Comparison of ENCODE assay signal across 8 cellular contexts in the genomic region with DNA sequence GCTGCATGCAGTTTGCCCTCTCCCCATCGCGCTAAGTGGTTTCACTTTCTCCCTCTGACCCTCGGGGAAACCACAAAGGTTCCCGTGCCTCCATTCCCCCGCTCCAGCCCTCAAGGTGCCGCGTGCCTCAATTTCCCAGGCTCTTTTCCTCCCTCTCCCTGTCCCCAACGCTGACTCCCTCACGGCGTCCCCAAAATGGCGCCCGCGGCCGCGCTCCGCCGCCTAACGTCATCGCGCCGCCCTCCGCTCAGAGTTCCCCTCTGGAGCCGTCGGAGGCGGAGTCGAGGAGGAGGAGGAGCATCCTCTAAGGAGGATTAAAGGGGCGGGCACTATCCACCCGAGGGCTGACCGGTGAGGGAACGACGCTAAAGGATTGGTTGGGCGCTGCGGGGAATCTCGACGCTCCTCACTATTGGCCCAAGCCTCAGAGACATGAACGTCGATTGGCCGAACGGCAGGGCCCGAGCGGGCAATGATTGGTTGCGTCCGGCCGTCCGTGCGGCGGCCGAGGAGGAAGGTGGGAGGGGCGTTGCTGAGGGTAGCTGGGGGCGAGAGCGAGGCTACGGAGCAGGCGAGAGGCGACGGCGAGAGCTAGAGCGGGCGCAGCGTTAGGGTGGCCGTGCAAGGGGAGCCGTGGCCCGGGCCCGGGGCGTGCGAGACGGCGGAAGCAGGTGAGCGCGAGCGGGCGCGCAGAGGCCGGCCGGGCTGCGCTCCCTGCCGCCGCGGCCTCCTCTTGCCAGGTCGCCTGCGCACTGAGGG. TPM values are rescaled to one million over a fixed set of nuclear protein-coding genes. Genes with fewer than 3 reads are reported as not detected.
A peak's percentile ranks its signal among the peaks of the same experiment; 100 is the strongest.
DNase-seq lines count a peak whose midpoint lies in the region; ATAC-seq and TF ChIP-seq lines count a peak whose summit lies in the region.

A gene with protein sequence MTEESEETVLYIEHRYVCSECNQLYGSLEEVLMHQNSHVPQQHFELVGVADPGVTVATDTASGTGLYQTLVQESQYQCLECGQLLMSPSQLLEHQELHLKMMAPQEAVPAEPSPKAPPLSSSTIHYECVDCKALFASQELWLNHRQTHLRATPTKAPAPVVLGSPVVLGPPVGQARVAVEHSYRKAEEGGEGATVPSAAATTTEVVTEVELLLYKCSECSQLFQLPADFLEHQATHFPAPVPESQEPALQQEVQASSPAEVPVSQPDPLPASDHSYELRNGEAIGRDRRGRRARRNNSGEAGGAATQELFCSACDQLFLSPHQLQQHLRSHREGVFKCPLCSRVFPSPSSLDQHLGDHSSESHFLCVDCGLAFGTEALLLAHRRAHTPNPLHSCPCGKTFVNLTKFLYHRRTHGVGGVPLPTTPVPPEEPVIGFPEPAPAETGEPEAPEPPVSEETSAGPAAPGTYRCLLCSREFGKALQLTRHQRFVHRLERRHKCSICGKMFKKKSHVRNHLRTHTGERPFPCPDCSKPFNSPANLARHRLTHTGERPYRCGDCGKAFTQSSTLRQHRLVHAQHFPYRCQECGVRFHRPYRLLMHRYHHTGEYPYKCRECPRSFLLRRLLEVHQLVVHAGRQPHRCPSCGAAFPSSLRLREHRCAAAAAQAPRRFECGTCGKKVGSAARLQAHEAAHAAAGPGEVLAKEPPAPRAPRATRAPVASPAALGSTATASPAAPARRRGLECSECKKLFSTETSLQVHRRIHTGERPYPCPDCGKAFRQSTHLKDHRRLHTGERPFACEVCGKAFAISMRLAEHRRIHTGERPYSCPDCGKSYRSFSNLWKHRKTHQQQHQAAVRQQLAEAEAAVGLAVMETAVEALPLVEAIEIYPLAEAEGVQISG (plus strand): TSS at position 551 of the 759 bp plus-strand sequence. CDS start 2,441 bp downstream, outside the sequence.

- H3K4me3 ChIP-seq in KMS-11 (IDR thresholded peaks at IDR 0.05; ENCODE audit: insufficient read depth, low read depth, low read length) (peak within 1 kb of the TSS; percentile 77), Peyer's patch (peak within 1 kb of the TSS; percentile 89 to 100 (median 96)), esophagus (ENCODE audit: low read depth in 1 of 2, low read length in 2 of 2) (peak within 1 kb of the TSS; percentile 86 to 87), mucosa of stomach (ENCODE audit: low read length) (peak within 1 kb of the TSS; percentile 95)

- no peaks in the 10 kb centered on the region; the same call in 1 of the 2 replicates for H3K27me3 ChIP-seq in KMS-11 (ENCODE audit: insufficient read depth, low read depth)
- no peaks in the 10 kb centered on the region for H3K27me3 ChIP-seq in Peyer's patch
- no peaks in the 10 kb centered on the region for H3K27me3 ChIP-seq in esophagus (ENCODE audit: control insufficient read depth in 1 of 2, insufficient read depth in 2 of 2, low read length in 2 of 2)
- no peaks in the 10 kb centered on the region for H3K27me3 ChIP-seq in mucosa of stomach (ENCODE audit: control insufficient read depth, insufficient read depth, low read length)

- no peak for TF ChIP-seq CTCF in KMS-11 (conservative IDR thresholded peaks at IDR 0.05; ENCODE audit: low read depth, low read length)
- peak in 2 of 6 experiments; percentile 4 to 19 for TF ChIP-seq CTCF in Peyer's patch (IDR thresholded peaks at IDR 0.05)

- H3K9ac ChIP-seq in KMS-11 (peak within 1 kb of the TSS; percentile 95), mucosa of stomach (ENCODE audit: low read length) (peak within 1 kb of the TSS; percentile 99)

- peaks cover 21% of the 10 kb centered on the region for H3K4me1 ChIP-seq in KMS-11 (ENCODE audit: low read depth, poor library complexity, severe bottlenecking)
- H3K4me1 ChIP-seq in Peyer's patch, result peaks cover 0 to 15% (median 5%) of the 10 kb centered on the region in 4 donors
- H3K4me1 ChIP-seq in esophagus (ENCODE audit: control insufficient read depth in 2 of 2, insufficient read depth in 2 of 2, low read length in 1 of 2), result peaks cover 0 to 6% of the 10 kb centered on the region in 2 donors
- H3K4me1 ChIP-seq in mucosa of stomach (ENCODE audit: control insufficient read depth, insufficient read depth, low read length), result peaks cover 25% of the 10 kb centered on the region

- H2AFZ ChIP-seq in KMS-11 (ENCODE audit: low read depth), result peak within 1 kb of the TSS; percentile 48

- WGBS in esophagus, 2 donors, result 0 to 1% methylated on average over 78 to 80 of the region's 80 CpGs

- ATAC-seq in GM21737 (IDR thresholded peaks at IDR 0.05; ENCODE audit: unreplicated experiment), result peak; percentile 91

- H3K4me2 ChIP-seq in KMS-11, result peak within 1 kb of the TSS; percentile 96

- no peaks in the 10 kb centered on the region for H4K20me1 ChIP-seq in KMS-11 (ENCODE audit: insufficient read depth)

- H3K79me2 ChIP-seq in KMS-11 (ENCODE audit: insufficient read depth, low read depth), result peaks cover 26% of the 10 kb centered on the region

- no peaks in the 10 kb centered on the region for H3K9me3 ChIP-seq in Peyer's patch
- H3K9me3 ChIP-seq in esophagus (ENCODE audit: control insufficient read depth in 2 of 2, insufficient read depth in 1 of 2, low read depth in 1 of 2, low read length in 1 of 2), result no peaks in the 10 kb centered on the region
- H3K9me3 ChIP-seq in mucosa of stomach (ENCODE audit: control insufficient read depth, low read length), result no peaks in the 10 kb centered on the region

- H3K27ac ChIP-seq in KMS-11, result peak within 1 kb of the TSS; percentile 82
- H3K27ac ChIP-seq in Peyer's patch, result peak within 1 kb of the TSS; percentile 96 to 97 (median 96)
- H3K27ac ChIP-seq in esophagus (ENCODE audit: low read depth in 2 of 2, low read length in 1 of 2), result peak within 1 kb of the TSS; percentile 95 to 99

- H3K36me3 ChIP-seq in KMS-11 (ENCODE audit: insufficient read depth) (no peaks in the 10 kb centered on the region), Peyer's patch (peaks cover 0 to 24% (median 0%) of the 10 kb centered on the region in 3 donors), esophagus (ENCODE audit: control insufficient read depth in 2 of 2, insufficient read depth in 2 of 2, low read length in 1 of 2) (peaks cover 7 to 23% of the 10 kb centered on the region in 2 donors), mucosa of stomach (ENCODE audit: control insufficient read depth, insufficient read depth, low read length) (no peaks in the 10 kb centered on the region)

- peak; percentile 66 to 84 for TF ChIP-seq POLR2A in Peyer's patch (IDR thresholded peaks at IDR 0.05)

- DNase-seq in DMS53 treated with DMSO at 0.1 percent for 48 hours (lab: John Stamatoyannopoulos, UW; ENCODE audit: unreplicated experiment), result peak; percentile 98
- DNase-seq in Peyer's patch, result peak; percentile 98 to 99 (median 98)
- peak; percentile 98 to 99 for DNase-seq in activated T-cell treated with anti-CD3 and anti-CD28 coated beads, Interleukin-2, amount 50 U/mL, for 48 hours
- DNase-seq in stimulated activated CD8-positive, alpha-beta memory T cell treated with anti-CD3 and anti-CD28 coated beads, Interleukin-7, amount 100 ng/mL, for 1 hour (ENCODE audit: low read depth in 2 of 2), result peak; percentile 93 to 96

RNA-seq across cellular contexts. Expression of the gene that starts here (rescaled TPM):
- 10 to 100 TPM; 11.0 to 24.2 (median 17.0) TPM for total RNA-seq in Peyer's patch
- polyA plus RNA-seq in esophagus, result 1 to 10 TPM; 6.5 to 8.9 TPM

Comparison
In these comparisons a context has a peak if more than half of its experiments do, and no peak if none do; other contexts are left out.
1. Peak in every context shown above with its lines: DNase-seq, ATAC-seq, H3K4me3 ChIP-seq and H3K27ac ChIP-seq.